1 cellular context compared by ENCODE assay signal in genomic region chr6:53357576-53358343, GRCh38.
TF ChIP-seq lines count a peak whose summit lies in the region.

No MANE protein-coding gene starts in this region.

TF ChIP-seq in HepG2, 621 proteins besides CTCF, POLR2A, EP300 and RAD21 (continued from another document):
- TF ChIP-seq ZNF572 (CRISPR knock-in tag; IDR thresholded peaks at IDR 0.05) (no peak), JUNB (CRISPR knock-in tag; IDR thresholded peaks at IDR 0.05; ENCODE audit: borderline replicate concordance) (no peak), SIX4 (CRISPR knock-in tag; IDR thresholded peaks at IDR 0.05) (no peak), AKNA (CRISPR knock-in tag; IDR thresholded peaks at IDR 0.05; ENCODE audit: borderline replicate concordance) (no peak), MBNL3 (CRISPR knock-in tag; conservative IDR thresholded peaks at IDR 0.05) (no peak), ZNF354B (CRISPR knock-in tag; IDR thresholded peaks at IDR 0.05) (no peak)
